23 cellular contexts compared by ENCODE assay signal in the genomic region with DNA sequence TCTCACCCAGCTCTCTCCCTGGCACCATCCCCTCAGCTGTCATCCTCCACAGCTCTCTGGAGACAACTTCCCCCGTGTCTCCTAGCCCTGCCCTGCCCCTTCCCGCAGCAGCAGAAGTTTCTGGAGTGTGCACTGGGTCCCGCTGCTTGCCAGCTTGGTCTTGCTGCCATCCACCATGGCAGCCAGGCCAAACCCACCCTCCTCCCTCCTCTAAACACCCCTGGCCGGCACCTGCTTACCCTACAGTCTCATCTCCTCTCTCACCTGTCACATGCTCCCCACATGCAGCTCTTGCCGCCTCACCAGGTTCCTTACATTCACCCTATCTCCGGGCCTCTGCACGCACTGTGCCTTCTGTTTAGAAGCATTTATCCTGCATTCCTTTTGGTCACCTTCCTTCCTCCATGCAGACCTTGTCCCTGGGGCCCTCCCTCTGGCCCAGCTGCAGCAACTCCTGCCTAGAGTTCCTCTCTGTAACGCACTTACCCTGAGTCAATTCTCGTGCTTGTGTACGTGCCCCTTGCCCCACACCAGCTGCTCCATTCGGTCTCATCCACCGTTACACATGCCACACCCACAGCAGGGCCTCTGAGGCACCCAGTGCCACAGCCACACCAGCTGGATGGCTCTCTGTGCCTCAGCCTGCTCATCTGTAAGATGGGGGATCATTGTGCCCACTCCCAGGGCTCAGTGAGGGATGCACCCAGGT.
DNase-seq lines count a peak whose midpoint lies in the region; ATAC-seq, FAIRE-seq and TF ChIP-seq lines count a peak whose summit lies in the region.
"Had no signal": no experiment of that assay in that cellular context is flagged by ENCODE, and none has a peak within 500 bp of the region (broad histone marks: within the 10 kb centered on the region; RNA-seq: fewer than 3 reads in every experiment).

No MANE protein-coding gene starts in this region.

- no peak for FAIRE-seq in H1 (lab: Jason Lieb, UNC)
- FAIRE-seq: bronchial epithelial cell, keratinocyte had no signal

- H2BK120ac ChIP-seq in H9 (ENCODE audit: low read depth, low read length, poor library complexity, severe bottlenecking) = no peak overlapping the region
- H2BK120ac ChIP-seq in H1 (replicated peaks; ENCODE audit: low read depth, low read length) = no peak overlapping the region

- H2BK5ac ChIP-seq in H9 (ENCODE audit: insufficient read length, low read length) (no peak overlapping the region), H1 (ENCODE audit: low read depth, low read length) (no peak overlapping the region)

- no peaks in the 10 kb centered on the region for H3K23me2 ChIP-seq in H9 (ENCODE audit: insufficient read length, low read depth, low read length, poor library complexity, severe bottlenecking)
- 0 out of 2 replicates have a peak, but pooled peaks cover 1% of the 10 kb centered on the region for H3K23me2 ChIP-seq in H1 (ENCODE audit: low read depth, low read length)

- H3K56ac ChIP-seq in H9 (ENCODE audit: insufficient read length, low read depth, low read length) (no peak overlapping the region), H1 (replicated peaks; ENCODE audit: insufficient read length, low read depth, low read length) (no peak overlapping the region)

- H3K79me1 ChIP-seq in H9 (ENCODE audit: insufficient read depth, low read depth, low read length, poor library complexity, severe bottlenecking) = no peaks in the 10 kb centered on the region
- no peaks in the 10 kb centered on the region for H3K79me1 ChIP-seq in H1 (ENCODE audit: low read depth, low read length)

- TF ChIP-seq CTCF in H9 (conservative IDR thresholded peaks at IDR 0.05) = no peak
- TF ChIP-seq CTCF in H1 (IDR thresholded peaks at IDR 0.05; ENCODE audit: control extremely low read depth in 1 of 3, insufficient read depth in 1 of 3, low read depth in 1 of 3, low read length in 3 of 3) = no peak
- TF ChIP-seq CTCF in osteoblast (IDR thresholded peaks at IDR 0.05; ENCODE audit: extremely low read depth, low read depth, low read length) = no peak

- H3K36me3 ChIP-seq in BLaER1 (no peaks in the 10 kb centered on the region), H1 (ENCODE audit: control insufficient read depth in 2 of 4, insufficient read depth in 4 of 4, low read length in 3 of 4) (no peaks in the 10 kb centered on the region), osteoblast (ENCODE audit: insufficient read depth, low read length) (no peaks in the 10 kb centered on the region)
- H3K36me3 ChIP-seq: thyroid gland had no signal

- CTCF ChIA-PET in H1 (lab: Charles Lee; ENCODE audit: partially characterized antibody) = interaction anchor here (0.6 to 0.7 kb wide), 2 partner anchors 12 to 70 kb away, joined by 3 to 4 read pairs; no protein-coding TSS in a partner anchor

- H3K4me2 ChIP-seq in BLaER1 (peak overlapping the region; percentile 71), H9 (ENCODE audit: insufficient read depth, insufficient read length, low read length) (no peak overlapping the region), H1 (ENCODE audit: insufficient read depth in 1 of 2, low read depth in 2 of 2, low read length in 2 of 2) (no peak overlapping the region), osteoblast (ENCODE audit: insufficient read depth, low read length) (no peak overlapping the region)

- H3K4me3 Mint-ChIP-seq in H9 = no peak overlapping the region
- H3K4me3 Mint-ChIP-seq: CD4-positive, alpha-beta T cell; dendritic cell treated with granulocyte-macrophage colony-stimulating factor and Interleukin-4, amounts not matched to agents 40 ng/mL and 50 ng/mL, for 4 days; memory B cell; naive thymus-derived CD4-positive, alpha-beta T cell had no signal

- H4K8ac ChIP-seq in H9 (replicated peaks; ENCODE audit: insufficient read length, low read depth, low read length) (no peak overlapping the region), H1 (ENCODE audit: extremely low read depth, insufficient read depth, low read length) (no peak overlapping the region)

- H2AK5ac ChIP-seq in H9 (ENCODE audit: insufficient read length, low read length) (no peak overlapping the region), H1 (ENCODE audit: low read depth, low read length) (no peak overlapping the region)

- H3K14ac ChIP-seq in H9 (ENCODE audit: insufficient read depth, low read length) = no peak overlapping the region; the same call in 1 of the 2 replicates
- no peak overlapping the region for H3K14ac ChIP-seq in H1 (ENCODE audit: insufficient read length)

- no peak for ATAC-seq in HG02870 (IDR thresholded peaks at IDR 0.05; ENCODE audit: unreplicated experiment)
- no peak for ATAC-seq in activated naive CD4-positive, alpha-beta T cell treated with anti-CD3 and anti-CD28 coated beads, Interleukin-2, amount 50 U/mL, for 72 hours
- ATAC-seq: naive thymus-derived CD4-positive, alpha-beta T cell had no signal

- H4K91ac ChIP-seq in H9 (ENCODE audit: insufficient read length, low read depth, low read length) (no peak overlapping the region), H1 (replicated peaks; ENCODE audit: insufficient read length, low read length) (peak overlapping the region; percentile 19)

- TF ChIP-seq RAD21 in H1 (IDR thresholded peaks at IDR 0.05 in 1 of 2, conservative IDR thresholded peaks at IDR 0.05 in 1 of 2; ENCODE audit: low read depth in 2 of 2, low read length in 2 of 2) = no peak

- no peak for TF ChIP-seq EP300 in H1 (IDR thresholded peaks at IDR 0.05; ENCODE audit: borderline replicate concordance in 1 of 2, low read depth in 2 of 2, low read length in 2 of 2)

- no peak overlapping the region for H2BK15ac ChIP-seq in H9 (ENCODE audit: low read depth, low read length)
- H2BK15ac ChIP-seq in H1 (ENCODE audit: low read length) = no peak overlapping the region

- H3K27ac Mint-ChIP-seq in H9 = peak overlapping the region in 1 of 3 experiments; percentile 37; a peak in 1 of 7 replicates
- H3K27ac Mint-ChIP-seq in activated naive CD4-positive, alpha-beta T cell treated with anti-CD3 and anti-CD28 coated beads, Interleukin-2, amount 50 U/mL, for 72 hours = peak overlapping the region in 1 of 2 donors; percentile 4
- H3K27ac Mint-ChIP-seq: CD4-positive, alpha-beta T cell; dendritic cell treated with granulocyte-macrophage colony-stimulating factor and Interleukin-4, amounts not matched to agents 40 ng/mL and 50 ng/mL, for 4 days; memory B cell; naive thymus-derived CD4-positive, alpha-beta T cell had no signal

- no peaks in the 10 kb centered on the region for H3K9me3 ChIP-seq in BLaER1
- no peaks in the 10 kb centered on the region for H3K9me3 ChIP-seq in H9 (ENCODE audit: control insufficient read depth, low read depth, low read length)
- H3K9me3 ChIP-seq in H1 (ENCODE audit: insufficient read depth in 2 of 2, low read depth in 1 of 2, low read length in 1 of 2) = no peaks in the 10 kb centered on the region
- H3K9me3 ChIP-seq in osteoblast (ENCODE audit: low read depth, low read length) = no peaks in the 10 kb centered on the region
- H3K9me3 ChIP-seq: thyroid gland had no signal

- H3K79me2 ChIP-seq in H9 (ENCODE audit: insufficient read depth, low read length) (no peaks in the 10 kb centered on the region), H1 (ENCODE audit: control insufficient read depth in 1 of 2, insufficient read depth in 2 of 2, low read length in 2 of 2) (no peaks in the 10 kb centered on the region), osteoblast (ENCODE audit: insufficient read depth, low read length) (no peaks in the 10 kb centered on the region)

- H3K9ac ChIP-seq in BLaER1 (no peak overlapping the region), H9 (ENCODE audit: extremely low read depth, insufficient read length, low read length) (no peak overlapping the region), H1 (replicated peaks in 1 of 4; ENCODE audit: extremely low read depth in 1 of 4, low read depth in 3 of 4, low read length in 3 of 4) (no peak overlapping the region)

- H3K4me3 ChIP-seq in BLaER1 = no peak overlapping the region
- no peak overlapping the region for H3K4me3 ChIP-seq in H1 (ENCODE audit: extremely low read depth in 1 of 4, insufficient read depth in 2 of 4, low read depth in 3 of 4, low read length in 4 of 4)
- no peak overlapping the region for H3K4me3 ChIP-seq in osteoblast (ENCODE audit: insufficient read depth, low read length)
- H3K4me3 ChIP-seq: thyroid gland had no signal

- no peak for TF ChIP-seq POLR2A in H1 (IDR thresholded peaks at IDR 0.05; ENCODE audit: control extremely low read depth in 1 of 2, low read depth in 2 of 2, low read length in 2 of 2)

- H3K9me3 Mint-ChIP-seq in H9 = no peaks in the 10 kb centered on the region
- H3K9me3 Mint-ChIP-seq in activated naive CD4-positive, alpha-beta T cell treated with anti-CD3 and anti-CD28 coated beads, Interleukin-2, amount 50 U/mL, for 72 hours = no peaks in the 10 kb centered on the region
- H3K9me3 Mint-ChIP-seq: CD4-positive, alpha-beta T cell; dendritic cell treated with granulocyte-macrophage colony-stimulating factor and Interleukin-4, amounts not matched to agents 40 ng/mL and 50 ng/mL, for 4 days; memory B cell; naive thymus-derived CD4-positive, alpha-beta T cell had no signal

- H3K18ac ChIP-seq in H9 (ENCODE audit: insufficient read length, low read depth, low read length) (no peak overlapping the region), H1 (ENCODE audit: extremely low read depth, low read length) (no peak overlapping the region)

- no peaks in the 10 kb centered on the region for H4K20me1 ChIP-seq in BLaER1
- peaks cover 2% of the 10 kb centered on the region for H4K20me1 ChIP-seq in H9 (ENCODE audit: control insufficient read depth, insufficient read depth, insufficient read length)
- no peaks in the 10 kb centered on the region for H4K20me1 ChIP-seq in H1 (replicated peaks in 1 of 2; ENCODE audit: control insufficient read depth in 1 of 2, insufficient read depth in 2 of 2, low read length in 2 of 2)
- H4K20me1 ChIP-seq in osteoblast (ENCODE audit: insufficient read depth, low read length) = no peaks in the 10 kb centered on the region

- no peak overlapping the region for H2AFZ ChIP-seq in H9 (ENCODE audit: low read length)
- H2AFZ ChIP-seq in H1 (ENCODE audit: low read length) = no peak overlapping the region
- H2AFZ ChIP-seq in osteoblast (ENCODE audit: low read length) = no peak overlapping the region

- no peak overlapping the region for H3T11ph ChIP-seq in H9 (ENCODE audit: low read length)

- H3K27me3 ChIP-seq in BLaER1 (no peaks in the 10 kb centered on the region), H9 (ENCODE audit: insufficient read depth, low read length) (no peaks in the 10 kb centered on the region), H1 (replicated peaks in 1 of 4; ENCODE audit: control insufficient read depth in 3 of 4, extremely low read depth in 1 of 4, insufficient read depth in 3 of 4, low read length in 3 of 4) (no peaks in the 10 kb centered on the region; a peak in 1 of 7 replicates), osteoblast (ENCODE audit: insufficient read depth, low read length) (no peaks in the 10 kb centered on the region)
- H3K27me3 ChIP-seq: thyroid gland had no signal

- no CpG with 5 or more reads among the region's 12 CpGs for WGBS in H9 (ENCODE audit: extremely low coverage, insufficient read length, low lambda C conversion rate)
- 91% methylated on average over 12 of the region's 12 CpGs; no CpG with 5 or more reads in 1 of the 2 experiments for WGBS in H1 (ENCODE audit: extremely low coverage in 1 of 2, insufficient coverage in 1 of 2, insufficient read length in 1 of 2, insufficient replicate concordance in 2 of 2, low coverage in 1 of 2, low lambda C conversion rate in 2 of 2, missing lambda C conversion rate in 1 of 2), 2 experiments

- H3K27me3 Mint-ChIP-seq in H9 (ENCODE audit: low read depth) = no peaks in the 10 kb centered on the region
- H3K27me3 Mint-ChIP-seq: CD4-positive, alpha-beta T cell; memory B cell had no signal

- H3K27ac ChIP-seq in BLaER1 (peak overlapping the region; percentile 58), H9 (ENCODE audit: insufficient read length, low read depth, low read length) (no peak overlapping the region), H1 (ENCODE audit: low read depth, low read length) (no peak overlapping the region), osteoblast (ENCODE audit: low read depth, low read length) (no peak overlapping the region)
- H3K27ac ChIP-seq: thyroid gland had no signal

- H2BK12ac ChIP-seq in H9 (ENCODE audit: insufficient read length, low read depth, low read length) (no peak overlapping the region), H1 (ENCODE audit: low read depth, low read length) (no peak overlapping the region; the same call in 1 of the 2 replicates)

- H3K4ac ChIP-seq in H9 (ENCODE audit: low read depth, low read length) (no peak overlapping the region), H1 (replicated peaks; ENCODE audit: insufficient read length, low read depth, low read length) (no peak overlapping the region)

- DNase-seq in H9 (peak; percentile 20), H1 (ENCODE audit: low read depth in 1 of 2, low spot score in 2 of 2) (peak in 1 of 2 experiments; percentile 33), osteoblast (ENCODE audit: insufficient read length, low spot score, missing footprints) (peak; percentile 43), NCI-H1105 (lab: John Stamatoyannopoulos, UW) (no peak), midbrain (lab: John Stamatoyannopoulos, UW) (no peak)
- DNase-seq in activated naive CD4-positive, alpha-beta T cell treated with anti-CD3 and anti-CD28 coated beads, Interleukin-2, amount 50 U/mL, for 72 hours (ENCODE audit: low spot score in 2 of 2) = no peak
- DNase-seq: activated CD4-positive, alpha-beta T cell treated with anti-CD3 and anti-CD28 coated beads for 4 hours; CD4-positive, alpha-beta T cell; DMS153; GF-D8; hypothalamus; NCI-H1436 treated with DMSO at 0.1 percent for 48 hours; NCI-H774; stimulated activated naive CD4-positive, alpha-beta T cell treated with Interleukin-2 at 50 U/mL for 16 hours; T-helper 1 cell; thyroid gland had no signal

- H3K23ac ChIP-seq in H9 (ENCODE audit: insufficient read length, low read depth, low read length) (no peak overlapping the region), H1 (ENCODE audit: insufficient read length) (no peak overlapping the region)

- POLR2A ChIA-PET in H1 (lab: Charles Lee; ENCODE audit: partially characterized antibody) = no interaction called here

- peaks cover 70% of the 10 kb centered on the region for H3K4me1 ChIP-seq in BLaER1
- H3K4me1 ChIP-seq in H9 (ENCODE audit: insufficient read depth, low read length) = no peaks in the 10 kb centered on the region
- H3K4me1 ChIP-seq in H1 (replicated peaks in 1 of 4; ENCODE audit: control insufficient read depth in 3 of 4, insufficient read depth in 4 of 4, low read length in 3 of 4) = peaks cover 0 to 4% (median 0%) of the 10 kb centered on the region in 4 experiments; a peak in 1 of 7 replicates
- no peaks in the 10 kb centered on the region for H3K4me1 ChIP-seq in osteoblast (ENCODE audit: insufficient read depth, low read length)
- H3K4me1 ChIP-seq: thyroid gland had no signal

- H2BK20ac ChIP-seq in H9 (ENCODE audit: low read depth, low read length, poor library complexity, severe bottlenecking) (no peak overlapping the region), H1 (ENCODE audit: low read length) (no peak overlapping the region)

- H4K5ac ChIP-seq in H9 (ENCODE audit: insufficient read length, low read depth, low read length) = no peak overlapping the region
- no peak overlapping the region for H4K5ac ChIP-seq in H1 (ENCODE audit: insufficient read length, low read depth, low read length)

- H3K36me3 Mint-ChIP-seq in H9 (ENCODE audit: insufficient read depth in 1 of 3, low read depth in 3 of 3) = no peaks in the 10 kb centered on the region; a peak in 1 of 7 replicates
- H3K36me3 Mint-ChIP-seq in activated naive CD4-positive, alpha-beta T cell treated with anti-CD3 and anti-CD28 coated beads, Interleukin-2, amount 50 U/mL, for 72 hours = no peaks in the 10 kb centered on the region
- H3K36me3 Mint-ChIP-seq: memory B cell; naive thymus-derived CD4-positive, alpha-beta T cell had no signal

- peaks cover 0 to 7% of the 10 kb centered on the region in 2 experiments; a peak in 1 of 4 replicates for H3K4me1 Mint-ChIP-seq in H9
- H3K4me1 Mint-ChIP-seq: memory B cell had no signal

Comparison
In these comparisons a context has a peak if more than half of its experiments do, and no peak if none do; other contexts are left out.
1. DNase-seq: peak in H9 (single experiment) and osteoblast (single experiment); none in NCI-H1105 (single experiment), midbrain (single experiment) and activated naive CD4-positive, alpha-beta T cell treated with anti-CD3 and anti-CD28 coated beads, Interleukin-2, amount 50 U/mL, for 72 hours (0 of 2).